11 cellular contexts compared by ENCODE assay signal in the genomic region with DNA sequence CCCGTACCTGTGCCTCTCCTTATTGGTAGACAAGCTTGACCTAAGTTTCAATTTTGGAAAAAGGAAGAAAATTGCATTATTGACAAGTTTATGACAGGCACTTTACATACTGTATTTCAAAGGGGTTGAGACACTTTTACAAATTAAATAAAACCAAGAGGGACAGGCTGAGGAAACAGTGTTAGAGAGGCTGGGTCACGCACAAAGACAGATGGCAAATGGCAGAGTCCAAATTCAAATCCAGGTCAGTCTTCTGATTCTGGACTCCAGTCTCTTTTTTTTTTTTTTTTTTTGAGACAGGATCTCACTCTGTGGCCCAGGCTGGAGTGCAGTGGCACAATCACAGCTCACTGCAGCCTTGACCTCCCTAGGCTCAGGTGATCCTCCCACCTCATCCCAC. TPM values are rescaled to one million over a fixed set of nuclear protein-coding genes. Genes with fewer than 3 reads are reported as not detected.
A peak's percentile ranks its signal among the peaks of the same experiment; 100 is the strongest.
DNase-seq lines count a peak whose midpoint lies in the region; ATAC-seq and TF ChIP-seq lines count a peak whose summit lies in the region.
"Had no signal": no experiment of that assay in that cellular context is flagged by ENCODE, and none has a peak within 500 bp of the region (broad histone marks: within the 10 kb centered on the region; RNA-seq: fewer than 3 reads in every experiment).

No MANE protein-coding gene starts in this region.

- H2AFZ ChIP-seq in ACC112 (ENCODE audit: low read length, unreplicated experiment): no peak overlapping the region

- TF ChIP-seq CTCF in RWPE2 (IDR thresholded peaks at IDR 0.05; ENCODE audit: poor library complexity, severe bottlenecking): no peak
- TF ChIP-seq CTCF in esophagus squamous epithelium (IDR thresholded peaks at IDR 0.05): no peak
- no peak for TF ChIP-seq CTCF in psoas muscle (IDR thresholded peaks at IDR 0.05)
- no peak for TF ChIP-seq CTCF in foreskin fibroblast (IDR thresholded peaks at IDR 0.05; ENCODE audit: low read depth, low read length)

- H3K4me1 ChIP-seq in ACC112 (ENCODE audit: control insufficient read depth, insufficient read depth, low read length, unreplicated experiment): peaks cover 21% of the 10 kb centered on the region
- H3K4me1 ChIP-seq in RWPE2 (ENCODE audit: insufficient read depth, poor library complexity, severe bottlenecking): peaks cover 21% of the 10 kb centered on the region
- H3K4me1 ChIP-seq in esophagus squamous epithelium: peaks cover 6 to 24% (median 19%) of the 10 kb centered on the region in 3 donors
- H3K4me1 ChIP-seq in psoas muscle: no peaks in the 10 kb centered on the region

- intact Hi-C loops in esophagus squamous epithelium (cut with DNase I) (no loop called here), psoas muscle (cut with DNase I) (no loop called here)

- DNase-seq in RWPE2 (ENCODE audit: low spot score) (no peak), esophagus squamous epithelium (lab: John Stamatoyannopoulos, UW) (no peak), psoas muscle (no peak), NCI-H345 treated with DMSO at 0.1 percent for 48 hours (lab: John Stamatoyannopoulos, UW; ENCODE audit: unreplicated experiment) (no peak), foreskin fibroblast (no peak)
- DNase-seq: foreskin melanocyte, NCI-H82, SHP77 had no signal

- H3K36me3 ChIP-seq in ACC112 (ENCODE audit: insufficient read depth, low read length) (peaks cover 5% of the 10 kb centered on the region; the same call in 1 of the 2 replicates), RWPE2 (ENCODE audit: low read depth) (peaks cover 7% of the 10 kb centered on the region; the same call in 1 of the 2 replicates), esophagus squamous epithelium (peaks cover 0 to 41% (median 0%) of the 10 kb centered on the region in 3 donors), psoas muscle (ENCODE audit: insufficient read depth in 1 of 2, low read depth in 1 of 2) (peaks cover 0 to 42% of the 10 kb centered on the region in 2 donors)

- no peaks in the 10 kb centered on the region for H3K79me2 ChIP-seq in ACC112 (ENCODE audit: control insufficient read depth, insufficient read depth, low read length, unreplicated experiment)

- H3K27ac ChIP-seq in ACC112 (ENCODE audit: low read depth, low read length) (peak overlapping the region; percentile 94), RWPE2 (ENCODE audit: poor library complexity, severe bottlenecking) (peak overlapping the region; percentile 81), esophagus squamous epithelium (peak overlapping the region; percentile 75 to 91 (median 87)), psoas muscle (peak overlapping the region; percentile 60)

- H3K27me3 ChIP-seq in ACC112 (ENCODE audit: insufficient read depth, low read length): no peaks in the 10 kb centered on the region
- H3K27me3 ChIP-seq in RWPE2 (ENCODE audit: insufficient read depth, poor library complexity, severe bottlenecking): no peaks in the 10 kb centered on the region
- H3K27me3 ChIP-seq in esophagus squamous epithelium: no peaks in the 10 kb centered on the region
- no peaks in the 10 kb centered on the region for H3K27me3 ChIP-seq in psoas muscle (ENCODE audit: insufficient read depth in 3 of 3, low read length in 2 of 3)

- WGBS in esophagus squamous epithelium, 2 donors: 94 to 95% methylated on average over 2 of the region's 2 CpGs
- 93 to 96% (median 95%) methylated on average over 2 of the region's 2 CpGs for WGBS in psoas muscle, 3 donors

- TF ChIP-seq POLR2A in esophagus squamous epithelium (IDR thresholded peaks at IDR 0.05): no peak

- H3K9me3 ChIP-seq in RWPE2 (ENCODE audit: severe bottlenecking) (no peaks in the 10 kb centered on the region), esophagus squamous epithelium (no peaks in the 10 kb centered on the region), psoas muscle (no peaks in the 10 kb centered on the region)

- no peak for ATAC-seq in RWPE2 (ENCODE audit: low read depth)
- ATAC-seq in psoas muscle: no peak
- no peak for ATAC-seq in HG02981 (IDR thresholded peaks at IDR 0.05; ENCODE audit: unreplicated experiment)
- no peak for ATAC-seq in HG03469 (IDR thresholded peaks at IDR 0.05; ENCODE audit: unreplicated experiment)

- H3K4me3 ChIP-seq in ACC112 (ENCODE audit: low read depth, low read length): no peak overlapping the region
- no peak overlapping the region for H3K4me3 ChIP-seq in RWPE2 (ENCODE audit: severe bottlenecking)
- H3K4me3 ChIP-seq in esophagus squamous epithelium: no peak overlapping the region
- no peak overlapping the region for H3K4me3 ChIP-seq in psoas muscle
- H3K4me3 ChIP-seq in foreskin fibroblast (ENCODE audit: low read depth in 1 of 2, low read length in 2 of 2): no peak overlapping the region

RNA-seq across cellular contexts. Expression of a gene that starts 10.1 kb away (rescaled TPM):
- total RNA-seq in esophagus squamous epithelium: 1 to 10 TPM; 4.5 to 5.5 (median 4.8) TPM
- total RNA-seq in psoas muscle: 1 to 10 TPM; 2.0 to 3.9 (median 3.5) TPM
- polyA plus RNA-seq in psoas muscle: 1 to 10 TPM in 1 of 3 donors, under 1 TPM in 2; 0.46 to 1.4 (median 0.69) TPM

RNA-seq across cellular contexts. Expression of a gene that starts 10.2 kb away (rescaled TPM):
- total RNA-seq in esophagus squamous epithelium (1,000 to 10,000 TPM in 3 of 4 donors, 100 to 1,000 TPM in 1; 921 to 1,566 (median 1,106) TPM), psoas muscle (100 to 1,000 TPM; 308 to 673 (median 565) TPM)
- polyA plus RNA-seq in psoas muscle: 1,000 to 10,000 TPM; 1,443 to 2,060 (median 1,904) TPM
